In genomic region chr6:87291879-87292278, GRCh38 we compare ENCODE assay signal across 24 cellular contexts. TPM values are rescaled to one million over a fixed set of nuclear protein-coding genes. Genes with fewer than 3 reads are reported as not detected.
"Had no signal": no experiment of that assay in that cellular context is flagged by ENCODE, and none has a peak within 500 bp of the region (broad histone marks: within the 10 kb centered on the region; RNA-seq: fewer than 3 reads in every experiment).

No MANE protein-coding gene starts in this region.

- H3K36me3 Mint-ChIP-seq: activated naive CD8-positive, alpha-beta T cell; brain had no signal

- H3K4me3 Mint-ChIP-seq: activated B cell treated with CpG ODN at 0.5 μM for 24 hours; activated CD4-positive, alpha-beta T cell treated with anti-CD3 and anti-CD28 coated beads, Interleukin-2, amount 10 ng/mL, durations not matched to agents 24 days and 14 days; activated CD8-positive, alpha-beta T cell treated with anti-CD3 and anti-CD28 coated beads, Interleukin-2, amount 10 ng/mL, durations not matched to agents 7 days and 5 days; activated naive CD8-positive, alpha-beta T cell; activated T-cell treated with anti-CD3 and anti-CD28 coated beads, Interleukin-2, amount 50 U/mL, for 72 hours; central memory CD8-positive, alpha-beta T cell; effector memory CD8-positive, alpha-beta T cell; nephron had no signal

- FAIRE-seq: frontal cortex had no signal

- H3K4me1 Mint-ChIP-seq: activated B cell treated with CpG ODN at 0.5 μM for 24 hours; activated CD4-positive, alpha-beta T cell treated with anti-CD3 and anti-CD28 coated beads, Interleukin-2, amount 10 ng/mL, durations not matched to agents 24 days and 14 days; brain; central memory CD8-positive, alpha-beta T cell; nephron had no signal

- H3K9me3 Mint-ChIP-seq: activated B cell treated with CpG ODN at 0.5 μM for 24 hours; activated CD4-positive, alpha-beta T cell treated with anti-CD3 and anti-CD28 coated beads, Interleukin-2, amount 10 ng/mL, durations not matched to agents 24 days and 14 days; activated T-cell treated with anti-CD3 and anti-CD28 coated beads, Interleukin-2, amount 50 U/mL, for 72 hours; brain; central memory CD8-positive, alpha-beta T cell; effector memory CD8-positive, alpha-beta T cell; nephron had no signal

- DNase-seq: activated B cell treated with CpG ODN at 0.5 μM for 24 hours; activated CD4-positive, alpha-beta T cell treated with anti-CD3 and anti-CD28 coated beads, Interleukin-2, amount 10 ng/mL, durations not matched to agents 24 days and 14 days; activated CD8-positive, alpha-beta memory T cell treated with anti-CD3 and anti-CD28 coated beads, Interleukin-2, amount 50 U/mL, for 4 hours; activated CD8-positive, alpha-beta T cell treated with anti-CD3 and anti-CD28 coated beads, Interleukin-2, amount 10 ng/mL, durations not matched to agents 7 days and 5 days; activated gamma-delta T cell treated with Interleukin-2 at 50 U/mL for 16 hours; activated T-cell treated with anti-CD3 and anti-CD28 coated beads, Interleukin-2, amount 50 U/mL, for 72 hours; amniotic stem cell; effector memory CD8-positive, alpha-beta T cell; head of caudate nucleus; mesendoderm; nucleus accumbens; stimulated activated CD4-positive, alpha-beta T cell treated with anti-CD3 and anti-CD28 coated beads, Interleukin-4, amount 100 ng/mL, for 24 hours; stimulated activated naive CD4-positive, alpha-beta T cell had no signal

- H3K27me3 Mint-ChIP-seq: brain, progenitor cell of endocrine pancreas had no signal

- H3K27ac Mint-ChIP-seq: activated B cell treated with CpG ODN at 0.5 μM for 24 hours; activated CD4-positive, alpha-beta T cell treated with anti-CD3 and anti-CD28 coated beads, Interleukin-2, amount 10 ng/mL, durations not matched to agents 24 days and 14 days; activated CD8-positive, alpha-beta T cell treated with anti-CD3 and anti-CD28 coated beads, Interleukin-2, amount 10 ng/mL, durations not matched to agents 7 days and 5 days; activated naive CD8-positive, alpha-beta T cell; activated T-cell treated with anti-CD3 and anti-CD28 coated beads, Interleukin-2, amount 50 U/mL, for 72 hours; brain; effector memory CD8-positive, alpha-beta T cell; nephron; progenitor cell of endocrine pancreas had no signal

RNA-seq across cellular contexts. Expression of gene GJB7, which starts 37.2 kb away (rescaled TPM):
- total RNA-seq: activated B cell treated with CpG ODN at 0.5 μM for 24 hours; activated CD4-positive, alpha-beta T cell treated with anti-CD3 and anti-CD28 coated beads, Interleukin-2, amount 10 ng/mL, durations not matched to agents 24 days and 14 days; activated CD8-positive, alpha-beta T cell treated with anti-CD3 and anti-CD28 coated beads, Interleukin-2, amount 10 ng/mL, durations not matched to agents 7 days and 5 days; activated T-cell treated with anti-CD3 and anti-CD28 coated beads, Interleukin-2, amount 50 U/mL, for 72 hours; epithelial cell of proximal tubule; frontal cortex; right atrium auricular region; subcutaneous adipose tissue; tibial nerve; vagina had no signal

RNA-seq across cellular contexts. Expression of gene C6orf163, which starts 52.7 kb away (rescaled TPM):
- total RNA-seq: epithelial cell of proximal tubule had no signal
